In the genomic region with DNA sequence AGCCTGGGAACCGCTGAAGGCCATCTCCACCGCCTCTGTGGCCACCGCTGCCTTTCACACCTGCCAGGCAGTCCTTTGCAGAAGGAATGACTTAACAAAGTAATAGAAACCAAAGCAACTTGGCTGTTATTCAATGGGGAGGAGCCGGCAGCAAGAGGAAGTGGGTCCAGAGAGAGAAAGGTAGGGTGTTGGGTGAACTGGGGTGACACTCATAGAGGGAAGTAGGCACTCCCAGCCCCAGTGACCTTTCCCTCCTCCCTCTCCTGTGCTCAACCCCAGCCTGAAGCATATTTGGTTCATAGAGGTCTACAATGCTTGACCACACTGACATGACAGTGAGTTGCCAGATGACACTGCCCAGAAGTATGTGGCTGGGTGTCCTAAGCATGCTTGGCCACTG, we compare ENCODE assay signal across 15 cellular contexts. TPM values are rescaled to one million over a fixed set of nuclear protein-coding genes. Genes with fewer than 3 reads are reported as not detected.
DNase-seq lines count a peak whose midpoint lies in the region; ATAC-seq and TF ChIP-seq lines count a peak whose summit lies in the region.
"Not testable (repeated sequence)": the region's sequence is repeated elsewhere in the genome, so short reads cannot be mapped to it uniquely, and the experiment has no call there.
"Had no signal": no experiment of that assay in that cellular context is flagged by ENCODE, and none has a peak within 500 bp of the region (broad histone marks: within the 10 kb centered on the region; RNA-seq: fewer than 3 reads in every experiment).

A gene (minus strand): TSS at position 93 of the 400 bp plus-strand sequence. CDS start 69 bp downstream, at position 24.

- not testable (repeated sequence) for H3K79me2 ChIP-seq in PC-9 (ENCODE audit: low read depth)

- not testable (repeated sequence) for H4K20me1 ChIP-seq in PC-9 (ENCODE audit: insufficient read depth)

- H3K27me3 Mint-ChIP-seq in CD4-positive, CD25-positive, alpha-beta regulatory T cell; dendritic cell treated with granulocyte-macrophage colony-stimulating factor and Interleukin-4, amounts not matched to agents 40 ng/mL and 50 ng/mL, for 4 days; naive thymus-derived CD8-positive, alpha-beta T cell: not testable (repeated sequence)

- H3K9me2 ChIP-seq in PC-9 (ENCODE audit: insufficient read depth), result not testable (repeated sequence)

- H3K27me3 ChIP-seq in CD4-positive, CD25-positive, alpha-beta regulatory T cell (ENCODE audit: control insufficient read depth, insufficient read depth, low read length); PC-9 (ENCODE audit: insufficient read depth, low read depth): not testable (repeated sequence)

- CTCF ChIA-PET in PC-9 (lab: Charles Lee), result not testable (repeated sequence)

- H3K4me3 ChIP-seq in CD4-positive, CD25-positive, alpha-beta regulatory T cell (ENCODE audit: low read depth, low read length); PC-9: not testable (repeated sequence)

- BruUV-seq in PC-9 (replicated peaks; lab: Mats Ljungman, UMichigan), result not testable (repeated sequence)

- not testable (repeated sequence) for H3K4me1 ChIP-seq in CD4-positive, CD25-positive, alpha-beta regulatory T cell (ENCODE audit: control insufficient read depth, insufficient read depth, low read length, poor library complexity, severe bottlenecking)
- H3K4me1 ChIP-seq in PC-9 (replicated peaks; ENCODE audit: insufficient read depth), result peaks cover 15% of the 10 kb centered on the region

- not testable (repeated sequence) for H3K9me3 ChIP-seq in CD4-positive, CD25-positive, alpha-beta regulatory T cell (ENCODE audit: control insufficient read depth in 2 of 2, low read length in 2 of 2); PC-9 (ENCODE audit: insufficient read depth, low read depth)

- POLR2A ChIA-PET in PC-9 (lab: Charles Lee; ENCODE audit: unreplicated experiment); naive thymus-derived CD8-positive, alpha-beta T cell (lab: Charles Lee): not testable (repeated sequence)

- not testable (repeated sequence) for H3F3A ChIP-seq in PC-9 (ENCODE audit: insufficient read depth, low read depth)

- intact Hi-C loops in PC-9 (cut with micrococcal nuclease; ENCODE audit: unreplicated experiment); dendritic cell treated with granulocyte-macrophage colony-stimulating factor and Interleukin-4, amounts not matched to agents 40 ng/mL and 50 ng/mL, for 4 days (cut with micrococcal nuclease): not testable (repeated sequence)

- not testable (repeated sequence) for H3K27ac ChIP-seq in CD4-positive, CD25-positive, alpha-beta regulatory T cell (ENCODE audit: insufficient read depth, low read length, poor library complexity, severe bottlenecking)
- peak within 1 kb of the TSS; percentile 71 for H3K27ac ChIP-seq in PC-9

- not testable (repeated sequence) for H3K36me3 ChIP-seq in CD4-positive, CD25-positive, alpha-beta regulatory T cell (ENCODE audit: control insufficient read depth, insufficient read depth, low read length); PC-9 (ENCODE audit: low read depth)

- not testable (repeated sequence) for DNase-seq in CD4-positive, CD25-positive, alpha-beta regulatory T cell; naive thymus-derived CD8-positive, alpha-beta T cell
- peak in 1 of 2 experiments; percentile 72 for DNase-seq in PC-9

- H3K4me1 Mint-ChIP-seq in CD4-positive, CD25-positive, alpha-beta regulatory T cell; dendritic cell treated with granulocyte-macrophage colony-stimulating factor and Interleukin-4, amounts not matched to agents 40 ng/mL and 50 ng/mL, for 4 days (ENCODE audit: low read depth); naive thymus-derived CD8-positive, alpha-beta T cell: not testable (repeated sequence)

- ATAC-seq in CD4-positive, CD25-positive, alpha-beta regulatory T cell (ENCODE audit: low read depth in 2 of 2), result peak; percentile 53 to 66
- peak; percentile 56 for ATAC-seq in GM19023 (IDR thresholded peaks at IDR 0.05; ENCODE audit: unreplicated experiment)
- peak; percentile 78 for ATAC-seq in GM21515 (IDR thresholded peaks at IDR 0.05; ENCODE audit: unreplicated experiment)
- ATAC-seq in HG02870 (IDR thresholded peaks at IDR 0.05; ENCODE audit: unreplicated experiment), result peak; percentile 68
- ATAC-seq in HG03342 (IDR thresholded peaks at IDR 0.05; ENCODE audit: unreplicated experiment), result peak; percentile 76
- ATAC-seq in naive thymus-derived CD8-positive, alpha-beta T cell, result peak; percentile 57 to 77

- H3K4me3 Mint-ChIP-seq in CD4-positive, CD25-positive, alpha-beta regulatory T cell, result not testable (repeated sequence)
- peak within 1 kb of the TSS; percentile 30 for H3K4me3 Mint-ChIP-seq in dendritic cell treated with granulocyte-macrophage colony-stimulating factor and Interleukin-4, amounts not matched to agents 40 ng/mL and 50 ng/mL, for 4 days
- H3K4me3 Mint-ChIP-seq in naive thymus-derived CD8-positive, alpha-beta T cell, result peak within 1 kb of the TSS in 7 of 10 donors; percentile 13 to 67 (median 43)

- not testable (repeated sequence) for H2AFZ ChIP-seq in PC-9

- not testable (repeated sequence) for H3K9me3 Mint-ChIP-seq in CD4-positive, CD25-positive, alpha-beta regulatory T cell; dendritic cell treated with granulocyte-macrophage colony-stimulating factor and Interleukin-4, amounts not matched to agents 40 ng/mL and 50 ng/mL, for 4 days; naive thymus-derived CD8-positive, alpha-beta T cell

- not testable (repeated sequence) for H3K36me3 Mint-ChIP-seq in CD4-positive, CD25-positive, alpha-beta regulatory T cell; dendritic cell treated with granulocyte-macrophage colony-stimulating factor and Interleukin-4, amounts not matched to agents 40 ng/mL and 50 ng/mL, for 4 days (ENCODE audit: low read depth); naive thymus-derived CD8-positive, alpha-beta T cell

- not testable (repeated sequence) for H3K27ac Mint-ChIP-seq in CD4-positive, CD25-positive, alpha-beta regulatory T cell; dendritic cell treated with granulocyte-macrophage colony-stimulating factor and Interleukin-4, amounts not matched to agents 40 ng/mL and 50 ng/mL, for 4 days
- H3K27ac Mint-ChIP-seq in naive thymus-derived CD8-positive, alpha-beta T cell, result peak within 1 kb of the TSS in 3 of 10 donors; percentile 7 to 77 (median 74)

- peak within 1 kb of the TSS; percentile 62 for H3K4me2 ChIP-seq in PC-9

- not testable (repeated sequence) for TF ChIP-seq CTCF in PC-9 (conservative IDR thresholded peaks at IDR 0.05)

RNA-seq across cellular contexts. Expression of the gene that starts here (rescaled TPM):
- not detected for total RNA-seq in CD4-positive, CD25-positive, alpha-beta regulatory T cell
- under 1 TPM in 1 of 4 donors, not detected in 3; 0.16 TPM for polyA plus RNA-seq in CD4-positive, CD25-positive, alpha-beta regulatory T cell
- 6.5 and 9.8 TPM in 2 replicates for total RNA-seq in PC-9 (2021)
- total RNA-seq in naive thymus-derived CD8-positive, alpha-beta T cell, result not detected
- polyA plus RNA-seq in naive thymus-derived CD8-positive, alpha-beta T cell, result not detected
- total RNA-seq: A172, dorsolateral prefrontal cortex, esophagus muscularis mucosa, GM23338, pulmonary artery endothelial cell, ureter had no signal
- polyA plus RNA-seq: GM23338, neural cell had no signal

Comparison
In these comparisons a context has a peak if more than half of its experiments do, and no peak if none do; other contexts are left out.
1. Peak in ATAC-seq in CD4-positive, CD25-positive, alpha-beta regulatory T cell; RNA of the gene not detected or under 1 TPM.
2. Peak in ATAC-seq in naive thymus-derived CD8-positive, alpha-beta T cell; RNA of the gene not detected or under 1 TPM.